Comparison of ENCODE assay signal across 9 cellular contexts in genomic region chr1:114671011-114671938, GRCh38. TPM values are rescaled to one million over a fixed set of nuclear protein-coding genes. Genes with fewer than 3 reads are reported as not detected.
A peak's percentile ranks its signal among the peaks of the same experiment; 100 is the strongest.
DNase-seq lines count a peak whose midpoint lies in the region; ATAC-seq, FAIRE-seq and TF ChIP-seq lines count a peak whose summit lies in the region.
"Had no signal": no experiment of that assay in that cellular context is flagged by ENCODE, and none has a peak within 500 bp of the region (broad histone marks: within the 10 kb centered on the region; RNA-seq: fewer than 3 reads in every experiment).

No MANE protein-coding gene starts in this region.

- H3K9me3 Mint-ChIP-seq in nephron, result no peaks in the 10 kb centered on the region

- H3K27ac Mint-ChIP-seq in nephron, result no peak overlapping the region

- H3K79me2 ChIP-seq in DOHH2 (ENCODE audit: control insufficient read depth, low read length) (no peaks in the 10 kb centered on the region), K562 (ENCODE audit: control insufficient read depth, insufficient read depth, low read length) (no peaks in the 10 kb centered on the region)

- TF ChIP-seq CTCF in DOHH2 (IDR thresholded peaks at IDR 0.05; ENCODE audit: low read depth, low read length, poor library complexity, severe bottlenecking) (peak; percentile 50), K562 (IDR thresholded peaks at IDR 0.05 in 2 of 3, conservative IDR thresholded peaks at IDR 0.05 in 1 of 3; ENCODE audit: insufficient read depth in 2 of 3, low read depth in 1 of 3, low read length in 3 of 3) (peak in 1 of 3 experiments; percentile 32; a peak in 3 of 6 replicates), nephron (IDR thresholded peaks at IDR 0.05; ENCODE audit: unreplicated experiment in 3 of 3) (peak; percentile 36 to 51 (median 36))

- no peaks in the 10 kb centered on the region for H3K9me2 ChIP-seq in DOHH2 (replicated peaks; ENCODE audit: control insufficient read depth, low read length)

- in situ Hi-C loops in K562 (cut with MboI), result no loop called here

- H3K4me1 Mint-ChIP-seq in nephron, result peaks cover 12% of the 10 kb centered on the region

- H3K27me3 Mint-ChIP-seq in nephron (ENCODE audit: low read depth), result peaks cover 28% of the 10 kb centered on the region

- WGBS in K562 (ENCODE audit: insufficient coverage, low coverage, missing lambda C conversion rate), result 13% methylated on average over 9 of the region's 9 CpGs

- intact Hi-C loops in K562 (cut with micrococcal nuclease), result no loop called here

- H4K20me1 ChIP-seq in DOHH2 (ENCODE audit: control insufficient read depth, insufficient read depth, low read depth, low read length) (no peaks in the 10 kb centered on the region), K562 (replicated peaks; ENCODE audit: control insufficient read depth, insufficient read depth, low read length) (no peaks in the 10 kb centered on the region)

- H3K36me3 Mint-ChIP-seq in nephron (ENCODE audit: low read depth), result no peaks in the 10 kb centered on the region

- no peak overlapping the region for H3K9ac ChIP-seq in K562 (ENCODE audit: insufficient read depth in 1 of 2, low read depth in 2 of 2, low read length in 2 of 2)

- no peak overlapping the region for H2AFZ ChIP-seq in K562 (ENCODE audit: low read depth, low read length)

- no peak overlapping the region for H3K4me3 ChIP-seq in DOHH2 (ENCODE audit: low read length)
- no peak overlapping the region for H3K4me3 ChIP-seq in K562

- H3K4me3 Mint-ChIP-seq in nephron, result peak overlapping the region in 2 of 3 experiments; percentile 42 to 58

- no peak for FAIRE-seq in K562 (lab: Jason Lieb, UNC)

- TF ChIP-seq EP300 in K562 (IDR thresholded peaks at IDR 0.05; ENCODE audit: low read length), result no peak

- H3K27ac ChIP-seq in DOHH2 (ENCODE audit: low read depth, low read length) (no peak overlapping the region), K562 (ENCODE audit: extremely low read depth, low read depth, low read length) (no peak overlapping the region)

- H3F3A ChIP-seq in DOHH2 (ENCODE audit: control insufficient read depth, insufficient read depth), result no peaks in the 10 kb centered on the region

- H3K4me2 ChIP-seq in DOHH2 (ENCODE audit: low read length) (no peak overlapping the region), K562 (ENCODE audit: insufficient read depth, low read length) (no peak overlapping the region)

- TF ChIP-seq POLR2A in K562 (conservative IDR thresholded peaks at IDR 0.05), result no peak

- DNase-seq in LHCN-M2 (ENCODE audit: low read depth) (peak; percentile 15), K562 (ENCODE audit: extremely low read depth in 1 of 4, low spot score in 3 of 4) (no peak), COLO668 (lab: John Stamatoyannopoulos, UW; ENCODE audit: unreplicated experiment) (no peak)
- DNase-seq in activated CD4-positive, alpha-beta T cell treated with anti-CD3 and anti-CD28 coated beads, Interleukin-2, amount 50 U/mL, for 48 hours, result no peak

- CTCF ChIA-PET in K562 (lab: Yijun Ruan, JAX; ENCODE audit: low intra/inter-chr PET ratio), result interaction anchor here (1.0 to 2.7 kb wide), 2 partner anchors 324 to 693 kb away, joined by 4 to 8 read pairs; no protein-coding TSS in a partner anchor

- H3K9me3 ChIP-seq in DOHH2 (ENCODE audit: control insufficient read depth, insufficient read depth, low read length) (no peaks in the 10 kb centered on the region), K562 (replicated peaks; ENCODE audit: control insufficient read depth, insufficient read depth, low read depth, low read length) (no peaks in the 10 kb centered on the region)

- ATAC-seq in K562 (no peak), GM19035 (IDR thresholded peaks at IDR 0.05; ENCODE audit: unreplicated experiment) (no peak), HG02571 (IDR thresholded peaks at IDR 0.05; ENCODE audit: unreplicated experiment) (no peak)

- no peaks in the 10 kb centered on the region for H3K9me1 ChIP-seq in K562 (ENCODE audit: control insufficient read depth, insufficient read depth, low read length)

- peak; percentile 36 to 50; a peak in 3 of 4 replicates for TF ChIP-seq RAD21 in K562 (CRISPR knock-in tag; conservative IDR thresholded peaks at IDR 0.05 in 1 of 2, IDR thresholded peaks at IDR 0.05 in 1 of 2)

- BruUV-seq in K562 (replicated peaks; lab: Mats Ljungman, UMichigan), result no TSS peak

- peaks cover 14% of the 10 kb centered on the region for H3K4me1 ChIP-seq in DOHH2 (ENCODE audit: control insufficient read depth, low read length)
- H3K4me1 ChIP-seq in K562 (replicated peaks in 1 of 2; ENCODE audit: control insufficient read depth in 2 of 2, insufficient read depth in 2 of 2, low read length in 2 of 2), result peaks cover 4 to 13% of the 10 kb centered on the region in 2 experiments; a peak in 3 of 5 replicates

- POLR2A ChIA-PET in K562 (lab: Yijun Ruan, JAX), result interaction anchor here (1.0 kb wide), 1 partner anchor 13 kb away, joined by 4 read pairs; no protein-coding TSS in a partner anchor

- H3K27me3 ChIP-seq in DOHH2 (ENCODE audit: control insufficient read depth, low read length) (peaks cover 26% of the 10 kb centered on the region), K562 (ENCODE audit: control insufficient read depth in 2 of 2, insufficient read depth in 2 of 2, low read length in 2 of 2) (peaks cover under 1 to 17% of the 10 kb centered on the region in 2 experiments; a peak in 2 of 5 replicates)

- H3K36me3 ChIP-seq in DOHH2 (ENCODE audit: control insufficient read depth, low read length), result no peaks in the 10 kb centered on the region
- H3K36me3 ChIP-seq in K562 (ENCODE audit: control insufficient read depth, insufficient read depth, low read length), result no peaks in the 10 kb centered on the region

TF ChIP-seq in K562, 482 proteins besides CTCF, POLR2A, EP300 and RAD21 (continues in another document):
- TF ChIP-seq ZKSCAN8 (CRISPR knock-in tag; IDR thresholded peaks at IDR 0.05), result no peak
- TF ChIP-seq NRF1 (conservative IDR thresholded peaks at IDR 0.05 in 1 of 2, IDR thresholded peaks at IDR 0.05 in 1 of 2), result no peak

RNA-seq across cellular contexts. Expression of gene DENND2C, which starts 1.4 kb away (rescaled TPM):
- total RNA-seq in LHCN-M2 (2014; rRNA removed) (4.1 and 4.6 TPM in 2 replicates), K562 (2014; rRNA removed) (0.16 and 0.23 TPM in 2 replicates), K562 (2014; rRNA removed; fragmentation: Illumina TruSeq; extraction: Trizol) (0.25 and 0.35 TPM in 2 replicates), K562 (2015; rRNA removed; fragmentation: Illumina TruSeq; extraction: Trizol) (0.14 and 0.15 TPM in 2 replicates), K562 (2021) (0.11 TPM in 2 replicates)
- polyA plus RNA-seq in LHCN-M2 (2012), result 1.1 TPM
- total RNA-seq in K562 (2011; cell fraction: chromatin; rRNA removed; ENCODE audit: low replicate concordance), result 0.14 and 0.28 TPM in 2 replicates
- total RNA-seq in K562 (2011; cell fraction: nucleolus; rRNA removed), result not detected in 2 replicates
- 0.22 and 0.23 TPM in 2 replicates for total RNA-seq in K562 (2011; cell fraction: nucleoplasm; rRNA removed)
- polyA plus RNA-seq in K562 (2011; rRNA removed) (0.03 and 0.15 TPM in 2 replicates), K562 (2014; fragmentation: Illumina TruSeq; extraction: Trizol) (0.10 and 0.15 TPM in 2 replicates), K562 (2014; fragmentation: Nextera tagmentation; extraction: Ambion mirVana) (under 1 TPM; 0.03 to 0.20 TPM), K562 (2014; rRNA removed) (0.04 and 0.07 TPM in 2 replicates)
- 0.01 and 0.03 TPM in 2 replicates for polyA plus RNA-seq in K562 (2011; cell fraction: cytosol; rRNA removed)
- 0.06 TPM in 1 of 2 replicates, not detected in the other for polyA plus RNA-seq in K562 (2011; cell fraction: nucleus; rRNA removed)
- polyA plus RNA-seq in K562 (2012), result 0.14 and 0.17 TPM in 2 replicates
- 0.21 and 0.28 TPM in 2 replicates for polyA minus RNA-seq in K562 (2011; rRNA and poly(A)+ RNA removed)
- 0.19 TPM in 1 of 2 replicates, not detected in the other for polyA minus RNA-seq in K562 (2011; cell fraction: cytosol; rRNA and poly(A)+ RNA removed)
- polyA minus RNA-seq in K562 (2011; cell fraction: nucleus; rRNA and poly(A)+ RNA removed), result under 0.01 TPM in 1 of 2 replicates, not detected in the other

RNA-seq across cellular contexts. Expression of gene AMPD1, which starts 24.1 kb away (rescaled TPM):
- total RNA-seq in LHCN-M2 (2014; rRNA removed), result 0.11 TPM in 1 of 2 replicates, not detected in the other
- polyA plus RNA-seq in LHCN-M2 (2012), result not detected
- 0.63 TPM in 1 of 2 replicates, not detected in the other for total RNA-seq in K562 (2011; cell fraction: chromatin; rRNA removed; ENCODE audit: low replicate concordance)
- total RNA-seq in K562 (2011; cell fraction: nucleolus; rRNA removed), result not detected in 2 replicates
- not detected in 2 replicates for total RNA-seq in K562 (2011; cell fraction: nucleoplasm; rRNA removed)
- total RNA-seq in K562 (2014; rRNA removed), result not detected in 2 replicates
- total RNA-seq in K562 (2014; rRNA removed; fragmentation: Illumina TruSeq; extraction: Trizol), result not detected in 2 replicates
- not detected in 2 replicates for total RNA-seq in K562 (2015; rRNA removed; fragmentation: Illumina TruSeq; extraction: Trizol)
- total RNA-seq in K562 (2021), result not detected in 2 replicates
- 0.04 and 0.08 TPM in 2 replicates for polyA plus RNA-seq in K562 (2011; rRNA removed)
- polyA plus RNA-seq in K562 (2011; cell fraction: cytosol; rRNA removed), result 0.04 TPM in 1 of 2 replicates, not detected in the other
- polyA plus RNA-seq in K562 (2011; cell fraction: nucleus; rRNA removed), result 0.04 TPM in 1 of 2 replicates, not detected in the other
- not detected in 2 replicates for polyA plus RNA-seq in K562 (2012)
- not detected in 2 replicates for polyA plus RNA-seq in K562 (2014; fragmentation: Illumina TruSeq; extraction: Trizol)
- polyA plus RNA-seq in K562 (2014; fragmentation: Nextera tagmentation; extraction: Ambion mirVana), result not detected
- polyA plus RNA-seq in K562 (2014; rRNA removed), result 0.17 TPM in 1 of 2 replicates, not detected in the other
- polyA minus RNA-seq in K562 (2011; rRNA and poly(A)+ RNA removed), result not detected in 2 replicates
- not detected in 2 replicates for polyA minus RNA-seq in K562 (2011; cell fraction: cytosol; rRNA and poly(A)+ RNA removed)
- not detected in 2 replicates for polyA minus RNA-seq in K562 (2011; cell fraction: nucleus; rRNA and poly(A)+ RNA removed)
- total RNA-seq: sciatic nerve had no signal

RNA-seq across cellular contexts. Expression of gene NRAS, which starts 45.3 kb away (rescaled TPM):
- total RNA-seq in LHCN-M2 (2014; rRNA removed) (68.9 and 72.8 TPM in 2 replicates), K562 (2014; rRNA removed) (48.8 and 54.0 TPM in 2 replicates), K562 (2014; rRNA removed; fragmentation: Illumina TruSeq; extraction: Trizol) (94.5 and 107 TPM in 2 replicates), K562 (2015; rRNA removed; fragmentation: Illumina TruSeq; extraction: Trizol) (75.7 and 84.1 TPM in 2 replicates), K562 (2021) (60.3 and 60.6 TPM in 2 replicates)
- 21.7 TPM for polyA plus RNA-seq in LHCN-M2 (2012)
- total RNA-seq in K562 (2011; cell fraction: chromatin; rRNA removed; ENCODE audit: low replicate concordance), result 6.6 and 16.1 TPM in 2 replicates
- 6.3 and 6.6 TPM in 2 replicates for total RNA-seq in K562 (2011; cell fraction: nucleolus; rRNA removed)
- total RNA-seq in K562 (2011; cell fraction: nucleoplasm; rRNA removed), result 13.1 and 23.9 TPM in 2 replicates
- polyA plus RNA-seq in K562 (2011; rRNA removed) (56.1 and 76.7 TPM in 2 replicates), K562 (2014; fragmentation: Illumina TruSeq; extraction: Trizol) (64.2 and 75.4 TPM in 2 replicates), K562 (2014; fragmentation: Nextera tagmentation; extraction: Ambion mirVana) (10 to 100 TPM; 58.2 to 79.7 TPM), K562 (2014; rRNA removed) (40.7 and 49.0 TPM in 2 replicates)
- polyA plus RNA-seq in K562 (2011; cell fraction: cytosol; rRNA removed), result 18.1 and 33.5 TPM in 2 replicates
- polyA plus RNA-seq in K562 (2011; cell fraction: nucleus; rRNA removed), result 7.7 and 9.0 TPM in 2 replicates
- 43.0 and 46.9 TPM in 2 replicates for polyA plus RNA-seq in K562 (2012)
- polyA minus RNA-seq in K562 (2011; rRNA and poly(A)+ RNA removed), result 132 and 140 TPM in 2 replicates
- 35.5 and 51.2 TPM in 2 replicates for polyA minus RNA-seq in K562 (2011; cell fraction: cytosol; rRNA and poly(A)+ RNA removed)
- polyA minus RNA-seq in K562 (2011; cell fraction: nucleus; rRNA and poly(A)+ RNA removed), result 7.1 and 13.3 TPM in 2 replicates
